7 cellular contexts compared by ENCODE assay signal in the genomic region with DNA sequence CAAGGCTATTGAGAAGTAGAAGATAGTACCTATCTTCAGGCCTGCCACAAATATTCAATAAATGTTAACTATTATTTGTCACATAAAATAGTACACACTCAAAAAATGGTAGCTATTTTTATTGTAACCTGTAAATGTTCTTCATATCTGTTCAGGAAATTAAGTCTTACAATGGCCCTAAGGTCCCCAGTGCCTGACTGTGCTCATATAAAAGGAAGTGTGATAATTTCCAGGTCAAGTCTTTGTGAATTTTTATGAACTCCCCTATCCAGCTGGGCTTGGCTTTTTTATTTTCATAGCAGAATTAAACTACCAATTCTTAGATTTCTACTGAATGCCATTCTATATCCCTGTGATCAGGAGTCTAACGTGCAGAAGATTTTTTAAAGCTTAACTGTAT.
"Had no signal": no experiment of that assay in that cellular context is flagged by ENCODE, and none has a peak within 500 bp of the region (broad histone marks: within the 10 kb centered on the region; RNA-seq: fewer than 3 reads in every experiment).

No MANE protein-coding gene starts in this region.

- H3K4me3 ChIP-seq: GM23338 had no signal

- H2AFZ ChIP-seq: GM23338 had no signal

- H3K27ac Mint-ChIP-seq: GM23338, H9, IgD-negative memory B cell had no signal

- ATAC-seq: GM23338 had no signal

- FAIRE-seq: H1, H54, HTR-8/SVneo had no signal

- H3K9me3 Mint-ChIP-seq: GM23338, H9, IgD-negative memory B cell had no signal

- H3K4me2 ChIP-seq: GM23338 had no signal

- DNase-seq: H9, HCEC 1CT had no signal
